In genomic region chr1:200381256-200381980, GRCh38 we compare ENCODE assay signal across 1 cellular context.
TF ChIP-seq lines count a peak whose summit lies in the region.

No MANE protein-coding gene starts in this region.

TF ChIP-seq in GM12878, 131 proteins besides CTCF, POLR2A, EP300 and RAD21 (continued from another document):
- no peak for TF ChIP-seq HDAC6 (IDR thresholded peaks at IDR 0.05; ENCODE audit: unreplicated experiment)
- TF ChIP-seq SUPT20H (IDR thresholded peaks at IDR 0.05; ENCODE audit: borderline replicate concordance, control insufficient read depth, low read depth, low read length), result no peak
- no peak for TF ChIP-seq ZNF24 (IDR thresholded peaks at IDR 0.05)
- TF ChIP-seq MTA3 (IDR thresholded peaks at IDR 0.05; ENCODE audit: borderline replicate concordance, low read length), result no peak
- TF ChIP-seq ATF3 (IDR thresholded peaks at IDR 0.05; ENCODE audit: borderline replicate concordance, extremely low read depth, low read depth, low read length), result no peak
- no peak for TF ChIP-seq SMAD5 (IDR thresholded peaks at IDR 0.05; ENCODE audit: low read depth)
